In genomic region chr5:94775088-94775487, GRCh38 we compare ENCODE assay signal across 26 cellular contexts.
"Had no signal": no experiment of that assay in that cellular context is flagged by ENCODE, and none has a peak within 500 bp of the region (broad histone marks: within the 10 kb centered on the region; RNA-seq: fewer than 3 reads in every experiment).

No MANE protein-coding gene starts in this region.

- H3K4me1 ChIP-seq: stomach, suprapubic skin, testis, thyroid gland, tibial artery, transverse colon, upper lobe of left lung, upper lobe of right lung, uterus had no signal

- H3K36me3 ChIP-seq: stomach, suprapubic skin, thoracic aorta, thyroid gland, tibial artery, tibial nerve, transverse colon, upper lobe of left lung, upper lobe of right lung, uterus, vagina had no signal

- DNase-seq: stimulated activated CD4-positive, alpha-beta T cell treated with anti-CD3 and anti-CD28 coated beads, Interleukin-2, amount 100 ng/mL, for 48 hours; stimulated activated CD4-positive, alpha-beta T cell treated with anti-CD3 and anti-CD28 coated beads, Interleukin-4, amount 100 ng/mL, for 1 hour; stimulated activated CD4-positive, alpha-beta T cell treated with anti-CD3 and anti-CD28 coated beads, Interleukin-4, amount 100 ng/mL, for 24 hours; stimulated activated CD4-positive, alpha-beta T cell treated with anti-CD3 and anti-CD28 coated beads, Interleukin-4, amount 100 ng/mL, for 4 hours; stimulated activated CD8-positive, alpha-beta memory T cell treated with anti-CD3 and anti-CD28 coated beads, Interleukin-4, amount 100 ng/mL, for 48 hours; stimulated activated naive B cell treated with anti-CD40 and anti-IgM and Interleukin-4, amounts not matched to agents 10 μg/mL and 1 μg/mL and 100 μg/mL, for 72 hours; stimulated activated naive CD4-positive, alpha-beta T cell; stimulated activated naive CD4-positive, alpha-beta T cell treated with Interleukin-2 at 50 U/mL for 16 hours; stimulated activated naive CD8-positive, alpha-beta T cell treated with anti-CD3 and anti-CD28 coated beads, Interleukin-15, amount 100 ng/mL, for 72 hours; stimulated activated naive CD8-positive, alpha-beta T cell treated with anti-CD3 and anti-CD28 coated beads, Interleukin-15, Interleukin-2, amounts not matched to agents 100 U/mL and 50 U/mL, for 24 hours; stomach; substantia nigra; testis; thyroid gland; tibial artery; transverse colon; trophoblast cell; upper lobe of left lung; upper lobe of right lung; uterus had no signal

- H3K9me3 ChIP-seq: stomach, suprapubic skin, testis, thoracic aorta, thyroid gland, tibial artery, tibial nerve, transverse colon, upper lobe of left lung, upper lobe of right lung, uterus, vagina had no signal

- H3K27ac ChIP-seq: stomach, suprapubic skin, testis, thoracic aorta, thyroid gland, tibial artery, tibial nerve, transverse colon, upper lobe of left lung, upper lobe of right lung, uterus, vagina had no signal

- ATAC-seq: stimulated activated effector memory CD8-positive, alpha-beta T cell treated with anti-CD3 and anti-CD28 coated beads, Interleukin-12 subunit alpha, Interleukin-12 subunit beta, amount 100 ng/mL, for 72 hours; stimulated activated memory B cell treated with anti-CD40 and anti-IgM and Interleukin-4, amounts not matched to agents 10 μg/mL and 1 μg/mL and 100 μg/mL, for 72 hours; stimulated activated naive B cell treated with anti-CD40 and anti-IgM and Interleukin-4, amounts not matched to agents 10 μg/mL and 1 μg/mL and 100 μg/mL, for 72 hours; stimulated activated naive CD8-positive, alpha-beta T cell treated with anti-CD3 and anti-CD28 coated beads, Interleukin-15, amount 100 ng/mL, for 72 hours; stimulated activated naive CD8-positive, alpha-beta T cell treated with anti-CD3 and anti-CD28 coated beads, Interleukin-15, Interleukin-2, amounts not matched to agents 100 U/mL and 50 U/mL, for 24 hours; upper lobe of right lung had no signal

- H3K27me3 ChIP-seq: stomach, suprapubic skin, testis, thyroid gland, tibial artery, tibial nerve, transverse colon, upper lobe of left lung, upper lobe of right lung, uterus, vagina had no signal

- H3K4me3 ChIP-seq: stomach, suprapubic skin, testis, thoracic aorta, thyroid gland, tibial artery, tibial nerve, transverse colon, upper lobe of left lung, upper lobe of right lung, uterus, vagina had no signal
